1 cellular context compared by ENCODE assay signal in the genomic region with DNA sequence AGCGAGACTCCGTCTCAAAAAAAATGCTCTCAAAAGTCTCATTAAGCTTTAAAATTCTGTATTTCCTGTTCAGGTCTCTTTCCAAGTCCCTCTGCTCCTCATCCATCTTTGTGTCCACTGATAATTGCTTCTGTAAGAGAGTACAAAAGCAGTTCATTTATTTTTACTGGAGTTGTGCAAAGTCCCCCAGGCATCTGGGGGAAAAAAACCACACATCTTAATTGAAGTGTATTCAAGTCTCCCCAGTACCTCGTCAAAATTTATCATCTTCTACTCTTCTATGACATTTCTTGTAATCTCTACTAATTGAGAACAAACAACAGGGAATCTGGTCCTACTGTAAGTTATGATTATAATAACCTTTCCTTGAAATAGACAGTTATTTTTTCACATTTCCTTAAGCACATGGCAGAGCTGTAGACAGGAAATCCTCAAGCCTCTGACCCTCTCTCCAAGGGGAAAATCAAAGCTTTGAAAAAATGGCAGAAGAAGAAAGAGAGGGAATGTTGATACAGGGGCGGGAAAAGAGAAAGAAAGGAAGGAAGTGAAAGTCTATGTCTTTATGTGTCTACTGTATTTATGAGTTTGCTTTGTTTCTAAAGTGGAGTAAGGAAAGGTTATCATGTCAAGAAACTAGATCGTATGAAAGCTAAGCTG.
TF ChIP-seq lines count a peak whose summit lies in the region.

No MANE protein-coding gene starts in this region.

TF ChIP-seq in HEK293, 187 proteins besides CTCF, POLR2A, EP300 and RAD21 (continued from another document):
- TF ChIP-seq PRDM1 (tag by site-specific recombination; IDR thresholded peaks at IDR 0.05): peak; percentile 88
- TF ChIP-seq ZEB2 (tag by site-specific recombination; IDR thresholded peaks at IDR 0.05): no peak
- TF ChIP-seq, protein P1, sequence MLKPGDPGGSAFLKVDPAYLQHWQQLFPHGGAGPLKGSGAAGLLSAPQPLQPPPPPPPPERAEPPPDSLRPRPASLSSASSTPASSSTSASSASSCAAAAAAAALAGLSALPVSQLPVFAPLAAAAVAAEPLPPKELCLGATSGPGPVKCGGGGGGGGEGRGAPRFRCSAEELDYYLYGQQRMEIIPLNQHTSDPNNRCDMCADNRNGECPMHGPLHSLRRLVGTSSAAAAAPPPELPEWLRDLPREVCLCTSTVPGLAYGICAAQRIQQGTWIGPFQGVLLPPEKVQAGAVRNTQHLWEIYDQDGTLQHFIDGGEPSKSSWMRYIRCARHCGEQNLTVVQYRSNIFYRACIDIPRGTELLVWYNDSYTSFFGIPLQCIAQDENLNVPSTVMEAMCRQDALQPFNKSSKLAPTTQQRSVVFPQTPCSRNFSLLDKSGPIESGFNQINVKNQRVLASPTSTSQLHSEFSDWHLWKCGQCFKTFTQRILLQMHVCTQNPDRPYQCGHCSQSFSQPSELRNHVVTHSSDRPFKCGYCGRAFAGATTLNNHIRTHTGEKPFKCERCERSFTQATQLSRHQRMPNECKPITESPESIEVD (tag by site-specific recombination; IDR thresholded peaks at IDR 0.05): peak; percentile 63
- TF ChIP-seq, protein P2, sequence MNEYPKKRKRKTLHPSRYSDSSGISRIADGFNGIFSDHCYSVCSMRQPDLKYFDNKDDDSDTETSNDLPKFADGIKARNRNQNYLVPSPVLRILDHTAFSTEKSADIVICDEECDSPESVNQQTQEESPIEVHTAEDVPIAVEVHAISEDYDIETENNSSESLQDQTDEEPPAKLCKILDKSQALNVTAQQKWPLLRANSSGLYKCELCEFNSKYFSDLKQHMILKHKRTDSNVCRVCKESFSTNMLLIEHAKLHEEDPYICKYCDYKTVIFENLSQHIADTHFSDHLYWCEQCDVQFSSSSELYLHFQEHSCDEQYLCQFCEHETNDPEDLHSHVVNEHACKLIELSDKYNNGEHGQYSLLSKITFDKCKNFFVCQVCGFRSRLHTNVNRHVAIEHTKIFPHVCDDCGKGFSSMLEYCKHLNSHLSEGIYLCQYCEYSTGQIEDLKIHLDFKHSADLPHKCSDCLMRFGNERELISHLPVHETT (tag by site-specific recombination; IDR thresholded peaks at IDR 0.05): no peak
